In genomic region chr11:109954534-109954933, GRCh38 we compare ENCODE assay signal across 14 cellular contexts.
A peak's percentile ranks its signal among the peaks of the same experiment; 100 is the strongest.
DNase-seq lines count a peak whose midpoint lies in the region; ATAC-seq and TF ChIP-seq lines count a peak whose summit lies in the region.
"Had no signal": no experiment of that assay in that cellular context is flagged by ENCODE, and none has a peak within 500 bp of the region (broad histone marks: within the 10 kb centered on the region; RNA-seq: fewer than 3 reads in every experiment).

No MANE protein-coding gene starts in this region.

- no peak overlapping the region for H3K4me3 Mint-ChIP-seq in stimulated activated naive CD8-positive, alpha-beta T cell treated with anti-CD3 and anti-CD28 coated beads, Interleukin-15, Interleukin-2, amounts not matched to agents 100 ng/mL and 50 ng/mL, for 24 hours
- no peak overlapping the region for H3K4me3 Mint-ChIP-seq in neural crest cell
- H3K4me3 Mint-ChIP-seq: B cell; CD4-positive, alpha-beta memory T cell; HFFc6 had no signal

- no peak for ATAC-seq in stimulated activated naive CD8-positive, alpha-beta T cell treated with anti-CD3 and anti-CD28 coated beads, Interleukin-15, Interleukin-2, amounts not matched to agents 100 U/mL and 50 U/mL, for 24 hours
- ATAC-seq in HG03159 (IDR thresholded peaks at IDR 0.05; ENCODE audit: unreplicated experiment), result no peak

- no peaks in the 10 kb centered on the region for H3K9me3 Mint-ChIP-seq in stimulated activated naive CD8-positive, alpha-beta T cell treated with anti-CD3 and anti-CD28 coated beads, Interleukin-15, Interleukin-2, amounts not matched to agents 100 ng/mL and 50 ng/mL, for 24 hours
- H3K9me3 Mint-ChIP-seq in neural crest cell, result no peaks in the 10 kb centered on the region
- H3K9me3 Mint-ChIP-seq: HFFc6 had no signal

- no peaks in the 10 kb centered on the region for H3K36me3 ChIP-seq in OCI-LY3 (replicated peaks; ENCODE audit: low read depth, low read length)

- H3K36me3 Mint-ChIP-seq in stimulated activated naive CD8-positive, alpha-beta T cell treated with anti-CD3 and anti-CD28 coated beads, Interleukin-15, Interleukin-2, amounts not matched to agents 100 ng/mL and 50 ng/mL, for 24 hours (ENCODE audit: low read depth), result no peaks in the 10 kb centered on the region
- no peaks in the 10 kb centered on the region for H3K36me3 Mint-ChIP-seq in neural crest cell (ENCODE audit: low read depth)
- H3K36me3 Mint-ChIP-seq: CD4-positive, alpha-beta memory T cell had no signal

- no peak for DNase-seq in stimulated activated naive CD8-positive, alpha-beta T cell treated with anti-CD3 and anti-CD28 coated beads, Interleukin-15, Interleukin-2, amounts not matched to agents 100 U/mL and 50 U/mL, for 24 hours
- DNase-seq in neural crest cell (ENCODE audit: low read depth, low spot score) (no peak), GM19238 (ENCODE audit: insufficient read length, low spot score) (no peak), NCI-H2081 (lab: John Stamatoyannopoulos, UW) (no peak)
- DNase-seq: CD4-positive, alpha-beta memory T cell; DMS79; HCEC 1CT; HFFc6 had no signal

- peaks cover 7% of the 10 kb centered on the region; the same call in 1 of the 2 replicates for H3K9me3 ChIP-seq in OCI-LY3 (ENCODE audit: insufficient read depth, low read length)

- no peaks in the 10 kb centered on the region for H4K20me1 ChIP-seq in OCI-LY3 (ENCODE audit: insufficient read depth, low read length)

- H2AFZ ChIP-seq in OCI-LY3 (ENCODE audit: low read depth, low read length), result no peak overlapping the region

- peaks cover 44% of the 10 kb centered on the region for H3K4me1 ChIP-seq in OCI-LY3 (ENCODE audit: low read length)

- TF ChIP-seq CTCF in OCI-LY3 (IDR thresholded peaks at IDR 0.05; ENCODE audit: low read depth, low read length), result no peak
- TF ChIP-seq CTCF in neural crest cell (conservative IDR thresholded peaks at IDR 0.05), result no peak

- H3K27me3 ChIP-seq in OCI-LY3 (ENCODE audit: low read depth, low read length), result peaks cover 34% of the 10 kb centered on the region

- H3K9ac ChIP-seq in OCI-LY3 (ENCODE audit: low read length), result no peak overlapping the region

- H3K4me2 ChIP-seq in OCI-LY3 (ENCODE audit: low read length), result peak overlapping the region; percentile 24; the same call in 1 of the 2 replicates

- peaks cover 17% of the 10 kb centered on the region for H3K27me3 Mint-ChIP-seq in stimulated activated naive CD8-positive, alpha-beta T cell treated with anti-CD3 and anti-CD28 coated beads, Interleukin-15, Interleukin-2, amounts not matched to agents 100 ng/mL and 50 ng/mL, for 24 hours
- H3K27me3 Mint-ChIP-seq in neural crest cell (ENCODE audit: low read depth), result no peaks in the 10 kb centered on the region

- no peaks in the 10 kb centered on the region for H3K4me1 Mint-ChIP-seq in stimulated activated naive CD8-positive, alpha-beta T cell treated with anti-CD3 and anti-CD28 coated beads, Interleukin-15, Interleukin-2, amounts not matched to agents 100 ng/mL and 50 ng/mL, for 24 hours (ENCODE audit: low read depth)
- H3K4me1 Mint-ChIP-seq in neural crest cell, result peaks cover 11% of the 10 kb centered on the region
- H3K4me1 Mint-ChIP-seq: CD4-positive, alpha-beta memory T cell had no signal

- no peak overlapping the region for H3K4me3 ChIP-seq in OCI-LY3 (ENCODE audit: low read length)

- peak overlapping the region; percentile 27 for H3K27ac Mint-ChIP-seq in stimulated activated naive CD8-positive, alpha-beta T cell treated with anti-CD3 and anti-CD28 coated beads, Interleukin-15, Interleukin-2, amounts not matched to agents 100 ng/mL and 50 ng/mL, for 24 hours
- peak overlapping the region; percentile 44 for H3K27ac Mint-ChIP-seq in neural crest cell (ENCODE audit: unreplicated experiment)
- H3K27ac Mint-ChIP-seq: B cell, HFFc6 had no signal

- H3K27ac ChIP-seq in OCI-LY3 (ENCODE audit: low read length), result no peak overlapping the region
- H3K27ac ChIP-seq: C4-2B, HL-60 had no signal

- no peaks in the 10 kb centered on the region for H3K79me2 ChIP-seq in OCI-LY3 (ENCODE audit: low read length)
